In genomic region chr7:434891-435486, GRCh38 we compare ENCODE assay signal across 11 cellular contexts.
A peak's percentile ranks its signal among the peaks of the same experiment; 100 is the strongest.
DNase-seq lines count a peak whose midpoint lies in the region; ATAC-seq and TF ChIP-seq lines count a peak whose summit lies in the region.
"Had no signal": no experiment of that assay in that cellular context is flagged by ENCODE, and none has a peak within 500 bp of the region (broad histone marks: within the 10 kb centered on the region; RNA-seq: fewer than 3 reads in every experiment).

No MANE protein-coding gene starts in this region.

- no peaks in the 10 kb centered on the region for H3K36me3 Mint-ChIP-seq in WTC11
- no peaks in the 10 kb centered on the region for H3K36me3 Mint-ChIP-seq in immature natural killer cell

- H2AFZ ChIP-seq in smooth muscle cell (ENCODE audit: low read depth), result no peak overlapping the region

- H3K9me3 ChIP-seq in smooth muscle cell (replicated peaks; ENCODE audit: low read depth), result no peaks in the 10 kb centered on the region

- no peaks in the 10 kb centered on the region for H4K20me1 ChIP-seq in smooth muscle cell (ENCODE audit: low read depth)

- H3K79me2 ChIP-seq in smooth muscle cell (ENCODE audit: low read depth), result no peaks in the 10 kb centered on the region

- H3K9ac ChIP-seq in smooth muscle cell (ENCODE audit: low read depth), result no peak overlapping the region

- H3K4me1 ChIP-seq in smooth muscle cell (ENCODE audit: low read depth), result peaks cover 6% of the 10 kb centered on the region

- ATAC-seq in WTC11, result peak; percentile 85
- no peak for ATAC-seq in HG02588 (IDR thresholded peaks at IDR 0.05; ENCODE audit: unreplicated experiment)

- no peaks in the 10 kb centered on the region for H3K36me3 ChIP-seq in smooth muscle cell (ENCODE audit: low read depth)

- POLR2A ChIA-PET in WTC11 (lab: Charles Lee), result interaction anchor here (0.8 to 1.1 kb wide), 2 partner anchors 185 to 231 kb away, joined by 3 read pairs; no protein-coding TSS in a partner anchor

- H3K4me3 Mint-ChIP-seq in WTC11 (peak overlapping the region; percentile 30), immature natural killer cell (peak overlapping the region in 3 of 5 donors; percentile 18 to 67 (median 62))

- H3F3A ChIP-seq in smooth muscle cell (ENCODE audit: low read depth), result no peaks in the 10 kb centered on the region

- H3K4me3 ChIP-seq in smooth muscle cell, result no peak overlapping the region

- H3K27me3 ChIP-seq in smooth muscle cell (ENCODE audit: low read depth), result no peaks in the 10 kb centered on the region

- CTCF ChIA-PET in WTC11 (lab: Charles Lee), result interaction anchor here (0.6 to 1.5 kb wide), 7 partner anchors 53 to 467 kb away, joined by 3 to 8 read pairs (median 3); no protein-coding TSS in a partner anchor

- DNase-seq in DMS53 (lab: John Stamatoyannopoulos, UW) (peak; percentile 50), DMS53 treated with DMSO at 0.1 percent for 48 hours (lab: John Stamatoyannopoulos, UW; ENCODE audit: unreplicated experiment) (no peak), WTC11 (ENCODE audit: low spot score) (peak; percentile 77), immature natural killer cell (no peak), smooth muscle cell (lab: John Stamatoyannopoulos, UW; ENCODE audit: unreplicated experiment) (no peak), GOT3 (lab: John Stamatoyannopoulos, UW) (no peak), C1 segment of cervical spinal cord (lab: John Stamatoyannopoulos, UW) (no peak)
- DNase-seq: 8988T; activated CD4-positive, alpha-beta T cell treated with anti-CD3 and anti-CD28 coated beads, Interleukin-2, amount 50 U/mL, for 48 hours; SHP77 had no signal

- WGBS in smooth muscle cell (ENCODE audit: low lambda C conversion rate), result 38% methylated on average over 31 of the region's 31 CpGs

- H3K27me3 Mint-ChIP-seq in WTC11 (ENCODE audit: low read depth) (no peaks in the 10 kb centered on the region), immature natural killer cell (ENCODE audit: low read depth in 3 of 3) (peaks cover 0 to 2% (median 0%) of the 10 kb centered on the region in 3 donors)

- peak overlapping the region; percentile 67 for H3K4me2 ChIP-seq in smooth muscle cell

- H3K4me1 Mint-ChIP-seq in WTC11, result peaks cover 18% of the 10 kb centered on the region
- H3K4me1 Mint-ChIP-seq in immature natural killer cell, result peaks cover 0 to 8% of the 10 kb centered on the region in 2 donors

- no peaks in the 10 kb centered on the region for H3K9me3 Mint-ChIP-seq in WTC11
- no peaks in the 10 kb centered on the region for H3K9me3 Mint-ChIP-seq in immature natural killer cell

- H3K27ac ChIP-seq in smooth muscle cell (ENCODE audit: low read depth), result no peak overlapping the region

- H3K27ac Mint-ChIP-seq in WTC11 (peak overlapping the region; percentile 98), immature natural killer cell (peak overlapping the region in 2 of 6 donors; percentile 19 to 71)

- no peak for TF ChIP-seq CTCF in WTC11 (IDR thresholded peaks at IDR 0.05)
- no peak for TF ChIP-seq CTCF in smooth muscle cell (IDR thresholded peaks at IDR 0.05; ENCODE audit: borderline replicate concordance, insufficient read depth, poor library complexity, severe bottlenecking)

TF ChIP-seq in WTC11, 78 proteins besides CTCF, POLR2A, EP300 and RAD21:
- no peak for TF ChIP-seq FOXP4 (CRISPR knock-in tag; IDR thresholded peaks at IDR 0.05)
- TF ChIP-seq FOXK1 (CRISPR knock-in tag; IDR thresholded peaks at IDR 0.05), result peak; percentile 74; the same call in 1 of the 2 replicates
- TF ChIP-seq STAT6 (CRISPR knock-in tag; conservative IDR thresholded peaks at IDR 0.05; ENCODE audit: low read depth), result no peak
- TF ChIP-seq TEAD1 (CRISPR knock-in tag; IDR thresholded peaks at IDR 0.05), result peak; percentile 50; the same call in 1 of the 2 replicates
- TF ChIP-seq RELA (CRISPR knock-in tag; IDR thresholded peaks at IDR 0.05; ENCODE audit: borderline replicate concordance), result 0 out of 2 replicates have a peak, but pooled peaks have one; percentile 22
- TF ChIP-seq ZNF425 (CRISPR knock-in tag; conservative IDR thresholded peaks at IDR 0.05), result no peak
- TF ChIP-seq SOX15 (CRISPR knock-in tag; IDR thresholded peaks at IDR 0.05), result no peak
- no peak for TF ChIP-seq ZNF281 (CRISPR knock-in tag; IDR thresholded peaks at IDR 0.05)
- TF ChIP-seq MAX (CRISPR knock-in tag; IDR thresholded peaks at IDR 0.05), result 0 out of 2 replicates have a peak, but pooled peaks have one; percentile 34
- 0 out of 2 replicates have a peak, but pooled peaks have one; percentile 19 for TF ChIP-seq GABPB1 (CRISPR knock-in tag; IDR thresholded peaks at IDR 0.05)

Comparison
In these comparisons a context has a peak if more than half of its experiments do, and no peak if none do; other contexts are left out.
1. DNase-seq: peak in DMS53 (single experiment) and WTC11 (single experiment); none in DMS53 treated with DMSO at 0.1 percent for 48 hours (single experiment), immature natural killer cell (0 of 3), smooth muscle cell (single experiment), GOT3 (single experiment) and C1 segment of cervical spinal cord (0 of 14).